In the genomic region with DNA sequence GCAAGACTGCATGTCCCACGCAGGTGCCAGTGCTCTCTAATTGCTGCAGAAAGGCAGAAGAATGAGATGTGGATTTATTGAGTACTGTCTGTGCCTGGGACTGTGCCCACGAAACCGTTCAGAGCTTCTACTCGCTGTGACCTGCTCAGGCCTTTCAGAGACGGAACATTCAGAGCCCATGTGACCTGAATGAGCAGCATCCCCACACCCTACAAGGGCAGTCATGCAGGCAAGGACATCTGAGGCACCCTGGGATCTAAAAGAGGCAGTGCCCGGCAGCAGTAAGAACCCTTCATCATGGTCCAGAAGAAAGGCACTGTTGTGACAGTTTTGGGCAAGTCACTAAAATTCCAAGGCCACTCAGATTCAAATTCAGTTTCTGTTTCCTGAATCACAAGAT, we compare ENCODE assay signal across 15 cellular contexts. TPM values are rescaled to one million over a fixed set of nuclear protein-coding genes. Genes with fewer than 3 reads are reported as not detected.
DNase-seq lines count a peak whose midpoint lies in the region; ATAC-seq and TF ChIP-seq lines count a peak whose summit lies in the region.
"Had no signal": no experiment of that assay in that cellular context is flagged by ENCODE, and none has a peak within 500 bp of the region (broad histone marks: within the 10 kb centered on the region; RNA-seq: fewer than 3 reads in every experiment).

No MANE protein-coding gene starts in this region.

- peak overlapping the region in 1 of 4 donors; percentile 16 for H3K4me3 ChIP-seq in adrenal gland
- H3K4me3 ChIP-seq in right atrium auricular region, result no peak overlapping the region
- peak overlapping the region; percentile 46 for H3K4me3 ChIP-seq in psoas muscle
- H3K4me3 ChIP-seq in MM.1S (ENCODE audit: low read length), result no peak overlapping the region
- no peak overlapping the region for H3K4me3 ChIP-seq in Peyer's patch

- DNase-seq in Ammon's horn (ENCODE audit: low spot score), result peak; percentile 41
- DNase-seq in adrenal gland, result peak; percentile 75 to 94 (median 90)
- peak; percentile 63 for DNase-seq in right atrium auricular region (ENCODE audit: low spot score)
- DNase-seq in psoas muscle, result peak; percentile 37 to 87
- DNase-seq in MM.1S, result no peak
- DNase-seq in Peyer's patch, result no peak
- DNase-seq: activated CD4-positive, alpha-beta memory T cell treated with anti-CD3 and anti-CD28 coated beads, Interleukin-2, amount 10 ng/mL, durations not matched to agents 7 days and 5 days; brain microvascular endothelial cell; effector memory CD4-positive, alpha-beta T cell; foreskin keratinocyte; NCI-H2171 treated with DMSO at 0.1 percent for 48 hours; stimulated activated CD4-positive, alpha-beta T cell treated with anti-CD3 and anti-CD28 coated beads, Interleukin-4, amount 100 ng/mL, for 24 hours had no signal

- H3K9me3 ChIP-seq in adrenal gland (replicated peaks in 1 of 3), result no peaks in the 10 kb centered on the region
- no peaks in the 10 kb centered on the region for H3K9me3 ChIP-seq in right atrium auricular region
- H3K9me3 ChIP-seq in psoas muscle, result no peaks in the 10 kb centered on the region
- no peaks in the 10 kb centered on the region for H3K9me3 ChIP-seq in MM.1S (replicated peaks; ENCODE audit: insufficient read depth, low read length)
- no peaks in the 10 kb centered on the region for H3K9me3 ChIP-seq in Peyer's patch

- WGBS in adrenal gland, 4 donors, result 25 to 40% (median 28%) methylated on average over 4 to 6 of the region's 6 CpGs
- WGBS in psoas muscle, 3 donors, result 15 to 34% (median 23%) methylated on average over 6 of the region's 6 CpGs

- ATAC-seq in psoas muscle, result peak; percentile 92 to 97 (median 96)
- no peak for ATAC-seq in GM19397 (IDR thresholded peaks at IDR 0.05; ENCODE audit: unreplicated experiment)
- ATAC-seq in HG03159 (IDR thresholded peaks at IDR 0.05; ENCODE audit: unreplicated experiment), result no peak
- ATAC-seq: foreskin keratinocyte had no signal

- H3K4me1 ChIP-seq in adrenal gland (replicated peaks in 1 of 2), result peaks cover 6 to 26% of the 10 kb centered on the region in 2 donors
- peaks cover 0 to 5% of the 10 kb centered on the region in 2 donors for H3K4me1 ChIP-seq in right atrium auricular region
- peaks cover 41% of the 10 kb centered on the region for H3K4me1 ChIP-seq in psoas muscle
- H3K4me1 ChIP-seq in MM.1S (ENCODE audit: low read length), result no peaks in the 10 kb centered on the region
- H3K4me1 ChIP-seq in Peyer's patch, result no peaks in the 10 kb centered on the region
- H3K4me1 ChIP-seq: foreskin keratinocyte had no signal

- H3K36me3 ChIP-seq in adrenal gland (replicated peaks in 1 of 2) (no peaks in the 10 kb centered on the region), right atrium auricular region (no peaks in the 10 kb centered on the region), psoas muscle (ENCODE audit: insufficient read depth in 1 of 2, low read depth in 1 of 2) (no peaks in the 10 kb centered on the region), MM.1S (replicated peaks; ENCODE audit: insufficient read depth, low read length) (no peaks in the 10 kb centered on the region), Peyer's patch (no peaks in the 10 kb centered on the region)
- H3K36me3 ChIP-seq: brain microvascular endothelial cell had no signal

- no peak for TF ChIP-seq CTCF in adrenal gland (IDR thresholded peaks at IDR 0.05)
- TF ChIP-seq CTCF in right atrium auricular region (IDR thresholded peaks at IDR 0.05), result no peak
- TF ChIP-seq CTCF in psoas muscle (IDR thresholded peaks at IDR 0.05), result no peak
- TF ChIP-seq CTCF in MM.1S (IDR thresholded peaks at IDR 0.05; ENCODE audit: low read length), result no peak
- TF ChIP-seq CTCF in Peyer's patch (IDR thresholded peaks at IDR 0.05), result no peak

- H3K27ac ChIP-seq in adrenal gland (peak overlapping the region; percentile 65 to 89 (median 80)), right atrium auricular region (peak overlapping the region; percentile 52 to 73), psoas muscle (peak overlapping the region; percentile 83), MM.1S (ENCODE audit: low read length) (no peak overlapping the region), Peyer's patch (no peak overlapping the region)
- H3K27ac ChIP-seq: brain microvascular endothelial cell, foreskin keratinocyte had no signal

- H3K9me2 ChIP-seq in MM.1S (replicated peaks; ENCODE audit: insufficient read depth, low read length), result no peaks in the 10 kb centered on the region

- H3K4me2 ChIP-seq in MM.1S (ENCODE audit: low read depth, low read length), result no peak overlapping the region

- H3K27me3 ChIP-seq in adrenal gland, result no peaks in the 10 kb centered on the region
- H3K27me3 ChIP-seq in right atrium auricular region, result no peaks in the 10 kb centered on the region
- no peaks in the 10 kb centered on the region for H3K27me3 ChIP-seq in psoas muscle (ENCODE audit: insufficient read depth in 3 of 3, low read length in 2 of 3)
- no peaks in the 10 kb centered on the region for H3K27me3 ChIP-seq in MM.1S (replicated peaks; ENCODE audit: insufficient read depth, low read length)
- H3K27me3 ChIP-seq in Peyer's patch, result no peaks in the 10 kb centered on the region
- H3K27me3 ChIP-seq: brain microvascular endothelial cell, foreskin keratinocyte had no signal

- peaks cover 5% of the 10 kb centered on the region; the same call in 1 of the 2 replicates for H3K79me2 ChIP-seq in MM.1S (ENCODE audit: low read length)

- TF ChIP-seq POLR2A in adrenal gland (IDR thresholded peaks at IDR 0.05) (peak in 1 of 2 donors; percentile 88), Peyer's patch (IDR thresholded peaks at IDR 0.05) (no peak)

- H2AFZ ChIP-seq in MM.1S (ENCODE audit: low read length), result no peak overlapping the region

- H3K9ac ChIP-seq in MM.1S (ENCODE audit: low read length), result no peak overlapping the region

- no peaks in the 10 kb centered on the region for H4K20me1 ChIP-seq in MM.1S (ENCODE audit: insufficient read depth, low read length)

- intact Hi-C loops in adrenal gland (cut with DNase I), result no loop called here
- intact Hi-C loops in psoas muscle (cut with DNase I), result no loop called here

- no peaks in the 10 kb centered on the region for H3F3A ChIP-seq in MM.1S (ENCODE audit: insufficient read depth, low read length)

RNA-seq across cellular contexts. Expression of gene COL4A3, which starts 15.9 kb away (rescaled TPM):
- total RNA-seq in adrenal gland (10 to 100 TPM in 7 of 8 donors, 1 to 10 TPM in 1; 6.0 to 51.0 (median 19.6) TPM), right atrium auricular region (1 to 10 TPM; 2.7 to 8.0 TPM), psoas muscle (10 to 100 TPM in 2 of 4 donors, 1 to 10 TPM in 2; 5.5 to 29.4 (median 14.9) TPM), Peyer's patch (10 to 100 TPM in 2 of 4 donors, 1 to 10 TPM in 1, under 1 TPM in 1; under 0.01 to 67.7 (median 10.2) TPM)
- polyA plus RNA-seq in adrenal gland (10 to 100 TPM in 2 of 3 donors, 1 to 10 TPM in 1; 4.3 to 53.6 (median 35.1) TPM), psoas muscle (1 to 10 TPM; 3.1 to 5.6 (median 3.8) TPM)
- total RNA-seq: H4 had no signal

RNA-seq across cellular contexts. Expression of gene COL4A4, which starts 16.3 kb away (rescaled TPM):
- 10 to 100 TPM; 10.5 to 41.6 (median 26.0) TPM for total RNA-seq in adrenal gland
- 10 to 100 TPM in 1 of 3 donors, 1 to 10 TPM in 2; 4.3 to 12.3 (median 7.4) TPM for polyA plus RNA-seq in adrenal gland
- total RNA-seq in right atrium auricular region, result 10 to 100 TPM in 1 of 2 donors, 1 to 10 TPM in 1; 3.8 to 10.0 TPM
- total RNA-seq in psoas muscle, result 10 to 100 TPM in 2 of 4 donors, 1 to 10 TPM in 2; 4.6 to 16.0 (median 10.3) TPM
- 1 to 10 TPM; 1.7 to 2.3 (median 2.0) TPM for polyA plus RNA-seq in psoas muscle
- total RNA-seq in Peyer's patch, result 10 to 100 TPM in 1 of 4 donors, 1 to 10 TPM in 1, under 1 TPM in 2; 0.53 to 24.8 (median 0.95) TPM

Comparison
In these comparisons a context has a peak if more than half of its experiments do, and no peak if none do; other contexts are left out.
1. DNase-seq: peak in Ammon's horn (single experiment), adrenal gland (7 of 7), right atrium auricular region (single experiment) and psoas muscle (2 of 2); none in MM.1S (single experiment) and Peyer's patch (0 of 3).
2. H3K27ac ChIP-seq: peak in adrenal gland (5 of 5), right atrium auricular region (2 of 2) and psoas muscle (single experiment); none in MM.1S (single experiment) and Peyer's patch (0 of 4).
3. ATAC-seq: peak in psoas muscle (4 of 4); none in GM19397 (single experiment) and HG03159 (single experiment).